8 cellular contexts compared by ENCODE assay signal in the genomic region with DNA sequence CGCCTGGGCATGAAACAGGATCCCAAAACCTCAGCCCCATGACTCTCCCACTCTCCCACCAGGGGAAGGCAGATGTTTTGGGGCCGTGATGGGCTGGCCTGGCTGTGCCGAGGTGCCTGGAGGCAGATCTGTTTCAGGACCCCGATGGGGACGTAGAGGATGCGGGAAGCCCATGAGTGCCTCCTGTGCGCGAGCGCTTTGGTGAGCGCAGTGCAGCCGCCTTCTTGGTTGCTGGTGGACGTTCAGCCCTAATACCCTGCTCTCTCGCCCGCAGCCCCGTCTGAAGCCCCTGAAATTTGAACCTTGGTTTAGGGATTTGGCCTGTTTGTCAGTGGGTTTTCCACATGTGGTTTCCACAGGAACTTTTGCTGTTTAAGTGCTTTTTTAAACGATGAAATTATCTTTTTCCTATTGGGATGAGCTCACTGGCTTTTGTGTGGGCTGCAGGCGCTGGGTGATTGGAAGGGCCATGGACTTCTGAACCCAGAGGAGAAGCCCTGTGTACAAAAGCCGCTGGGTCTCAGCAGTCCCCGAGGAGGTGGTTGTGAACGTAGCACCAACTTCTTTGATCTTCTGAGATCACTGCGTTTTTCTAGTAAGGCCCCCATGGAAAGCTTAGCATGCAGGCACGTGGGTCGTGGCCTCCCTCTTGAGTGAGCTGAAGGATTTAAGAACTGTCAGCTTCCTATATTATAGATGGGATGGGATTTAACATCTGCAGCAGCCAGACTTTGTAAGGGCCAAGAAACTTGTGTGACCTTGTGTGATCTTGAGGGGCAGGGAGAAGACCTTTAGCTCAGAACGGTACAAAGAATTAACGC.
DNase-seq lines count a peak whose midpoint lies in the region; ATAC-seq, FAIRE-seq and TF ChIP-seq lines count a peak whose summit lies in the region.
"Not testable (repeated sequence)": the region's sequence is repeated elsewhere in the genome, so short reads cannot be mapped to it uniquely, and the experiment has no call there.

No MANE protein-coding gene starts in this region.

- H3K9me3 ChIP-seq in SJSA1 (replicated peaks); fibroblast of lung (ENCODE audit: control insufficient read depth, insufficient read depth, low read depth, low read length); kidney (ENCODE audit: control insufficient read depth in 1 of 2, low read length in 2 of 2); psoas muscle; thoracic aorta: not testable (repeated sequence)

- not testable (repeated sequence) for H3K27me3 ChIP-seq in SJSA1 (replicated peaks); brain microvascular endothelial cell (replicated peaks); fibroblast of lung (ENCODE audit: control insufficient read depth, insufficient read depth, low read length); psoas muscle (ENCODE audit: insufficient read depth in 3 of 3, low read length in 2 of 3); thoracic aorta (replicated peaks; ENCODE audit: insufficient read depth)

- peaks cover 38% of the 10 kb centered on the region for H3K4me1 Mint-ChIP-seq in mesothelial cell of epicardium

- H3K27ac ChIP-seq in C4-2B (peak overlapping the region; percentile 52), SJSA1 (peak overlapping the region; percentile 90), brain microvascular endothelial cell (peak overlapping the region; percentile 100), fibroblast of lung (ENCODE audit: insufficient read depth, low read length) (peak overlapping the region; percentile 68), kidney (ENCODE audit: low read depth in 2 of 2, low read length in 2 of 2) (peak overlapping the region; percentile 34 to 72), psoas muscle (peak overlapping the region; percentile 41), thoracic aorta (peak overlapping the region; percentile 79 to 92)

- not testable (repeated sequence) for H3K36me3 Mint-ChIP-seq in mesothelial cell of epicardium

- H4K20me1 ChIP-seq in fibroblast of lung (ENCODE audit: control insufficient read depth, extremely low read depth, insufficient read depth, low read length): not testable (repeated sequence)

- peak overlapping the region; percentile 95 for H3K27ac Mint-ChIP-seq in mesothelial cell of epicardium

- not testable (repeated sequence) for ATAC-seq in psoas muscle; thoracic aorta (ENCODE audit: insufficient number of reproducible peaks, low FRiP score, low read depth)

- H3K36me3 ChIP-seq in SJSA1; brain microvascular endothelial cell (replicated peaks); fibroblast of lung (ENCODE audit: control insufficient read depth, insufficient read depth, low read length); kidney (ENCODE audit: control insufficient read depth in 1 of 2, insufficient read depth in 2 of 2, low read length in 2 of 2); psoas muscle (ENCODE audit: insufficient read depth in 1 of 2, low read depth in 1 of 2); thoracic aorta: not testable (repeated sequence)

- DNase-seq in SJSA1 (ENCODE audit: low read depth in 1 of 2, low spot score in 2 of 2); brain microvascular endothelial cell; fibroblast of lung (ENCODE audit: low read depth in 2 of 2); kidney; mesothelial cell of epicardium (ENCODE audit: low spot score in 2 of 2, unreplicated experiment in 2 of 2); psoas muscle; thoracic aorta (ENCODE audit: low spot score): not testable (repeated sequence)

- not testable (repeated sequence) for FAIRE-seq in kidney (lab: Jason Lieb, UNC)

- peak overlapping the region; percentile 6 for H2AFZ ChIP-seq in fibroblast of lung (ENCODE audit: low read length)

- intact Hi-C loops in kidney (cut with DNase I); psoas muscle (cut with DNase I): not testable (repeated sequence)

- H3K9ac ChIP-seq in fibroblast of lung (ENCODE audit: insufficient read depth, low read length) (peak overlapping the region; percentile 29), kidney (ENCODE audit: low read length in 2 of 2) (peak overlapping the region in 1 of 2 donors; percentile 12)

- not testable (repeated sequence) for TF ChIP-seq CTCF in C4-2B (conservative IDR thresholded peaks at IDR 0.05); brain microvascular endothelial cell (IDR thresholded peaks at IDR 0.05; ENCODE audit: low read depth, low read length, missing control alignments); fibroblast of lung (conservative IDR thresholded peaks at IDR 0.05 in 1 of 2, IDR thresholded peaks at IDR 0.05 in 1 of 2; ENCODE audit: low read depth in 1 of 2, low read length in 2 of 2); kidney (IDR thresholded peaks at IDR 0.05; ENCODE audit: borderline replicate concordance, extremely low read depth, insufficient read depth); mesothelial cell of epicardium (IDR thresholded peaks at IDR 0.05; ENCODE audit: unreplicated experiment); psoas muscle (IDR thresholded peaks at IDR 0.05); thoracic aorta (IDR thresholded peaks at IDR 0.05)

- H3K9me3 Mint-ChIP-seq in mesothelial cell of epicardium: not testable (repeated sequence)

- not testable (repeated sequence) for H3K4me3 ChIP-seq in SJSA1; brain microvascular endothelial cell (ENCODE audit: low read depth, low read length); fibroblast of lung (replicated peaks in 1 of 4; ENCODE audit: control extremely low read depth in 1 of 4, insufficient read depth in 1 of 4, low read depth in 3 of 4, low read length in 4 of 4); kidney (ENCODE audit: low read length in 2 of 2); psoas muscle
- peak overlapping the region; percentile 58 for H3K4me3 ChIP-seq in thoracic aorta

- not testable (repeated sequence) for H3K27me3 Mint-ChIP-seq in mesothelial cell of epicardium (ENCODE audit: low read depth)

- H3K4me1 ChIP-seq in SJSA1 (replicated peaks) (peaks cover 14% of the 10 kb centered on the region), fibroblast of lung (ENCODE audit: control insufficient read depth, extremely low read depth, insufficient read depth, low read length) (peaks cover 14% of the 10 kb centered on the region), thoracic aorta (ENCODE audit: control insufficient read depth in 1 of 2, low read depth in 2 of 2) (peaks cover 17 to 37% of the 10 kb centered on the region in 2 donors)
- H3K4me1 ChIP-seq in kidney (ENCODE audit: control insufficient read depth in 1 of 2, insufficient read depth in 1 of 2, low read depth in 1 of 2, low read length in 2 of 2); psoas muscle: not testable (repeated sequence)

- H3K4me2 ChIP-seq in fibroblast of lung (ENCODE audit: extremely low read depth, insufficient read depth, low read length): not testable (repeated sequence)

- not testable (repeated sequence) for H3K79me2 ChIP-seq in fibroblast of lung (ENCODE audit: control insufficient read depth, insufficient read depth, low read length)

- in situ Hi-C loops in brain microvascular endothelial cell (cut with HindIII; ENCODE audit: low pct_ligation_motif_present, low sequenced_read_pairs): not testable (repeated sequence)

- not testable (repeated sequence) for H3K4me3 Mint-ChIP-seq in mesothelial cell of epicardium

- 76 to 82% (median 81%) methylated on average over 16 to 25 of the region's 25 CpGs for WGBS in psoas muscle, 3 donors

Comparison
In these comparisons a context has a peak if more than half of its experiments do, and no peak if none do; other contexts are left out.
1. H3K27ac ChIP-seq: peak in every context shown above with its lines; median percentile 100 in brain microvascular endothelial cell; 90 in SJSA1; 86 in thoracic aorta; 68 in fibroblast of lung; 53 in kidney; 52 in C4-2B; 41 in psoas muscle.